ENCODE assay signal across 22 cellular contexts in genomic region chr19:4277051-4277700, GRCh38. TPM values are rescaled to one million over a fixed set of nuclear protein-coding genes. Genes with fewer than 3 reads are reported as not detected.
A peak's percentile ranks its signal among the peaks of the same experiment; 100 is the strongest.
DNase-seq lines count a peak whose midpoint lies in the region.
"Had no signal": no experiment of that assay in that cellular context is flagged by ENCODE, and none has a peak within 500 bp of the region (broad histone marks: within the 10 kb centered on the region; RNA-seq: fewer than 3 reads in every experiment).

No MANE protein-coding gene starts in this region.

- H2BK15ac ChIP-seq in neuronal stem cell (ENCODE audit: low read length), result peak overlapping the region; percentile 49

- peak overlapping the region; percentile 64 for H3K18ac ChIP-seq in neuronal stem cell (ENCODE audit: low read length)

- H3K23ac ChIP-seq in neuronal stem cell (ENCODE audit: low read depth, low read length, poor library complexity), result peak overlapping the region; percentile 95

- no peak overlapping the region for H3K14ac ChIP-seq in neuronal stem cell (ENCODE audit: low read length)

- peak overlapping the region; percentile 95; the same call in 1 of the 2 replicates for H3K27ac ChIP-seq in SJCRH30
- no peak overlapping the region for H3K27ac ChIP-seq in neuronal stem cell (replicated peaks; ENCODE audit: low read length)
- H3K27ac ChIP-seq: brain microvascular endothelial cell, C4-2B, colonic mucosa, left ventricle myocardium inferior, neutrophil had no signal

- peak; percentile 38 for DNase-seq in NCI-H2171 treated with DMSO at 0.1 percent for 48 hours (lab: John Stamatoyannopoulos, UW)
- no peak for DNase-seq in NCI-H2171 (lab: John Stamatoyannopoulos, UW)
- no peak for DNase-seq in SJCRH30
- DNase-seq in neuronal stem cell (ENCODE audit: low spot score), result no peak
- no peak for DNase-seq in stimulated activated CD4-positive, alpha-beta T cell treated with anti-CD3 and anti-CD28 coated beads, Interleukin-1b, Interleukin-23, amount 100 ng/mL, for 48 hours
- no peak for DNase-seq in activated naive CD8-positive, alpha-beta T cell treated with anti-CD3 and anti-CD28 coated beads for 36 hours
- DNase-seq: activated naive CD8-positive, alpha-beta T cell treated with anti-CD3 and anti-CD28 coated beads, Interleukin-2, amount 10 ng/mL, durations not matched to agents 7 days and 5 days; brain microvascular endothelial cell; colonic mucosa; H9; left ventricle myocardium inferior; mucosa of descending colon; NCI-H1436; NCI-H446; stimulated activated CD4-positive, alpha-beta T cell treated with anti-CD3 and anti-CD28 coated beads, Interleukin-12 subunit alpha, Interleukin-12 subunit beta, amount 100 ng/mL, for 4 hours; SW 1271 had no signal

- H3K4me3 ChIP-seq in SJCRH30 (no peak overlapping the region), neuronal stem cell (ENCODE audit: low read length in 2 of 2) (no peak overlapping the region)
- H3K4me3 ChIP-seq: colonic mucosa, left ventricle myocardium inferior, mucosa of descending colon had no signal

- H3K27me3 Mint-ChIP-seq in activated naive CD8-positive, alpha-beta T cell treated with anti-CD3 and anti-CD28 coated beads for 36 hours, result peaks cover 31% of the 10 kb centered on the region

- H2BK12ac ChIP-seq in neuronal stem cell (ENCODE audit: low read length), result no peak overlapping the region

- H3K4me1 Mint-ChIP-seq in activated naive CD8-positive, alpha-beta T cell treated with anti-CD3 and anti-CD28 coated beads for 36 hours, result peaks cover 8% of the 10 kb centered on the region

- no peak overlapping the region for H2AK5ac ChIP-seq in neuronal stem cell (ENCODE audit: low read depth, low read length)

- WGBS in neuronal stem cell (ENCODE audit: extremely low coverage in 2 of 2, insufficient read length in 2 of 2, insufficient replicate concordance in 1 of 2), 2 donors, result no CpG with 5 or more reads among the region's 17 CpGs

- no peaks in the 10 kb centered on the region for H3K79me1 ChIP-seq in neuronal stem cell (ENCODE audit: low read depth, low read length)

- no peak overlapping the region for H4K91ac ChIP-seq in neuronal stem cell (ENCODE audit: low read depth, low read length, poor library complexity)

- H2AFZ ChIP-seq in neuronal stem cell (ENCODE audit: low read length), result no peak overlapping the region

- no peak overlapping the region for H3K4me2 ChIP-seq in neuronal stem cell (ENCODE audit: insufficient read depth, low read length, poor library complexity, severe bottlenecking)

- H3K4me1 ChIP-seq in SJCRH30 (peaks cover 9% of the 10 kb centered on the region), neuronal stem cell (ENCODE audit: control insufficient read depth in 2 of 2, insufficient read depth in 1 of 2, low read depth in 1 of 2, low read length in 2 of 2) (peaks cover 3 to 14% of the 10 kb centered on the region in 2 donors)

- H3K9me3 ChIP-seq in SJCRH30 (replicated peaks) (no peaks in the 10 kb centered on the region), neuronal stem cell (replicated peaks in 1 of 2; ENCODE audit: control insufficient read depth in 2 of 2, insufficient read depth in 1 of 2, low read depth in 1 of 2, low read length in 2 of 2) (no peaks in the 10 kb centered on the region)
- H3K9me3 ChIP-seq: colonic mucosa, mucosa of descending colon, neutrophil had no signal

- H3K9me3 Mint-ChIP-seq in activated naive CD8-positive, alpha-beta T cell treated with anti-CD3 and anti-CD28 coated beads for 36 hours, result no peaks in the 10 kb centered on the region
- H3K9me3 Mint-ChIP-seq: activated naive CD8-positive, alpha-beta T cell treated with anti-CD3 and anti-CD28 coated beads, Interleukin-2, amount 10 ng/mL, durations not matched to agents 7 days and 5 days; endodermal cell; H9 had no signal

- no peak overlapping the region for H3K4me3 Mint-ChIP-seq in activated naive CD8-positive, alpha-beta T cell treated with anti-CD3 and anti-CD28 coated beads for 36 hours
- H3K4me3 Mint-ChIP-seq: activated naive CD8-positive, alpha-beta T cell treated with anti-CD3 and anti-CD28 coated beads, Interleukin-2, amount 10 ng/mL, durations not matched to agents 7 days and 5 days had no signal

- no peak overlapping the region for H3K9ac ChIP-seq in neuronal stem cell (ENCODE audit: low read depth, low read length, poor library complexity)

- H3K27me3 ChIP-seq in SJCRH30 (no peaks in the 10 kb centered on the region), neuronal stem cell (ENCODE audit: control insufficient read depth in 3 of 3, insufficient read depth in 3 of 3, low read depth in 1 of 3, low read length in 3 of 3) (peaks cover 0 to 41% (median 12%) of the 10 kb centered on the region in 3 experiments)

- H3K36me3 Mint-ChIP-seq in activated naive CD8-positive, alpha-beta T cell treated with anti-CD3 and anti-CD28 coated beads for 36 hours, result peaks cover 1% of the 10 kb centered on the region
- H3K36me3 Mint-ChIP-seq: activated naive CD8-positive, alpha-beta T cell treated with anti-CD3 and anti-CD28 coated beads, Interleukin-2, amount 10 ng/mL, durations not matched to agents 7 days and 5 days had no signal

- H3K4ac ChIP-seq in neuronal stem cell (ENCODE audit: low read length), result no peak overlapping the region

- H4K8ac ChIP-seq in neuronal stem cell (ENCODE audit: low read depth, low read length), result peak overlapping the region; percentile 65

- no peaks in the 10 kb centered on the region for H3K36me3 ChIP-seq in SJCRH30
- no peaks in the 10 kb centered on the region for H3K36me3 ChIP-seq in neuronal stem cell (replicated peaks in 1 of 2; ENCODE audit: control insufficient read depth in 2 of 2, insufficient read depth in 2 of 2, low read length in 2 of 2)
- H3K36me3 ChIP-seq: brain microvascular endothelial cell, colonic mucosa, neutrophil had no signal

- no peak overlapping the region for H2BK120ac ChIP-seq in neuronal stem cell (ENCODE audit: low read depth, low read length)

- no peak overlapping the region for H3K27ac Mint-ChIP-seq in activated naive CD8-positive, alpha-beta T cell treated with anti-CD3 and anti-CD28 coated beads for 36 hours
- H3K27ac Mint-ChIP-seq: activated naive CD8-positive, alpha-beta T cell treated with anti-CD3 and anti-CD28 coated beads, Interleukin-2, amount 10 ng/mL, durations not matched to agents 7 days and 5 days; endodermal cell; H9 had no signal

- no peak overlapping the region for H2BK5ac ChIP-seq in neuronal stem cell (ENCODE audit: low read length)

RNA-seq across cellular contexts. Expression of gene SHD, which starts 1.9 kb away (rescaled TPM):
- total RNA-seq in SJCRH30 (2014; rRNA removed; shearing (Covaris generic)), result 97.9 and 101 TPM in 2 replicates
- polyA plus RNA-seq in neuronal stem cell (2013, experiment 1 of 2), result 0.26 TPM
- polyA plus RNA-seq in neuronal stem cell (2013, experiment 2 of 2), result 0.32 TPM
- not detected for total RNA-seq in activated naive CD8-positive, alpha-beta T cell treated with anti-CD3 and anti-CD28 coated beads for 36 hours
- total RNA-seq: activated naive CD8-positive, alpha-beta T cell treated with anti-CD3 and anti-CD28 coated beads, Interleukin-2, amount 10 ng/mL, durations not matched to agents 7 days and 5 days; renal cortical epithelial cell had no signal

RNA-seq across cellular contexts. Expression of gene TMIGD2, which starts 25.0 kb away (rescaled TPM):
- 0.30 and 1.5 TPM in 2 replicates for total RNA-seq in SJCRH30 (2014; rRNA removed; shearing (Covaris generic))
- polyA plus RNA-seq in neuronal stem cell (2013, experiment 1 of 2), result 1.2 TPM
- polyA plus RNA-seq in neuronal stem cell (2013, experiment 2 of 2), result 1.3 TPM
- 10 to 100 TPM; 12.6 to 14.7 TPM for total RNA-seq in activated naive CD8-positive, alpha-beta T cell treated with anti-CD3 and anti-CD28 coated beads for 36 hours
- total RNA-seq: left ventricle myocardium inferior, renal cortical epithelial cell, RPMI7951, temporal lobe had no signal

RNA-seq across cellular contexts. Expression of gene FSD1, which starts 27.2 kb away (rescaled TPM):
- 23.5 and 24.7 TPM in 2 replicates for total RNA-seq in SJCRH30 (2014; rRNA removed; shearing (Covaris generic))
- polyA plus RNA-seq in neuronal stem cell (2013, experiment 1 of 2), result 34.4 TPM
- polyA plus RNA-seq in neuronal stem cell (2013, experiment 2 of 2), result 34.5 TPM
- total RNA-seq in activated naive CD8-positive, alpha-beta T cell treated with anti-CD3 and anti-CD28 coated beads for 36 hours, result 10 to 100 TPM; 21.0 to 21.3 TPM
- total RNA-seq: left ventricle myocardium inferior had no signal

RNA-seq across cellular contexts. Expression of gene YJU2, which starts 30.3 kb away (rescaled TPM):
- total RNA-seq in SJCRH30 (2014; rRNA removed; shearing (Covaris generic)), result 14.5 and 14.7 TPM in 2 replicates
- 17.8 TPM for polyA plus RNA-seq in neuronal stem cell (2013, experiment 1 of 2)
- 16.3 TPM for polyA plus RNA-seq in neuronal stem cell (2013, experiment 2 of 2)
- total RNA-seq in activated naive CD8-positive, alpha-beta T cell treated with anti-CD3 and anti-CD28 coated beads for 36 hours, result 10 to 100 TPM; 37.6 to 38.5 TPM

RNA-seq across cellular contexts. Expression of gene EBI3, which starts 47.9 kb away (rescaled TPM):
- total RNA-seq in SJCRH30 (2014; rRNA removed; shearing (Covaris generic)), result not detected in 2 replicates
- 0.06 TPM for polyA plus RNA-seq in neuronal stem cell (2013, experiment 1 of 2)
- 0.03 TPM for polyA plus RNA-seq in neuronal stem cell (2013, experiment 2 of 2)
- 1 to 10 TPM; 6.7 to 8.6 TPM for total RNA-seq in activated naive CD8-positive, alpha-beta T cell treated with anti-CD3 and anti-CD28 coated beads for 36 hours
- total RNA-seq: endodermal cell had no signal

Comparison
In these comparisons a context has a peak if more than half of its experiments do, and no peak if none do; other contexts are left out.
1. RNA of gene SHD, which starts 1.9 kb away (total RNA-seq): 97.9 to 101 TPM in SJCRH30; not detected in activated naive CD8-positive, alpha-beta T cell treated with anti-CD3 and anti-CD28 coated beads for 36 hours; every median in the first group is over 10 times any median in the second.